1 cellular context compared by ENCODE assay signal in genomic region chrX:70033348-70033747, GRCh38.
TF ChIP-seq lines count a peak whose summit lies in the region.

No MANE protein-coding gene starts in this region.

TF ChIP-seq in H1, 55 proteins besides CTCF, POLR2A, EP300 and RAD21:
- no peak for TF ChIP-seq SRF (IDR thresholded peaks at IDR 0.05; ENCODE audit: low read depth, low read length)
- TF ChIP-seq CBX8 (IDR thresholded peaks at IDR 0.05; ENCODE audit: borderline replicate concordance, low read depth, low read length) = no peak
- no peak for TF ChIP-seq CREB1 (IDR thresholded peaks at IDR 0.05)
- TF ChIP-seq CEBPB (IDR thresholded peaks at IDR 0.05; ENCODE audit: low read depth, low read length) = no peak
- no peak for TF ChIP-seq SIX5 (IDR thresholded peaks at IDR 0.05; ENCODE audit: low read depth, low read length)
- TF ChIP-seq EGR1 (IDR thresholded peaks at IDR 0.05; ENCODE audit: borderline replicate concordance, low read depth, low read length) = no peak
- TF ChIP-seq SP1 (IDR thresholded peaks at IDR 0.05; ENCODE audit: low read depth, low read length) = no peak
